Comparison of ENCODE assay signal across 1 cellular context in genomic region chr20:33673411-33674293, GRCh38.
A peak's percentile ranks its signal among the peaks of the same experiment; 100 is the strongest.
TF ChIP-seq lines count a peak whose summit lies in the region.

No MANE protein-coding gene starts in this region.

TF ChIP-seq in HEK293, 187 proteins besides CTCF, POLR2A, EP300 and RAD21 (continued from another document and continues in another):
- TF ChIP-seq PRDM4 (tag by site-specific recombination; IDR thresholded peaks at IDR 0.05) = peak; percentile 32; the same call in 1 of the 2 replicates
- TF ChIP-seq ZXDB (tag by site-specific recombination; IDR thresholded peaks at IDR 0.05) = 0 out of 2 replicates have a peak, but pooled peaks have one; percentile 8
- no peak for TF ChIP-seq ZNF433 (tag by site-specific recombination; IDR thresholded peaks at IDR 0.05; ENCODE audit: low read depth)
- TF ChIP-seq ZNF174 (tag by site-specific recombination; IDR thresholded peaks at IDR 0.05) = no peak
- no peak for TF ChIP-seq SP7 (tag by site-specific recombination; IDR thresholded peaks at IDR 0.05)
- no peak for TF ChIP-seq YY1 (tag by site-specific recombination; IDR thresholded peaks at IDR 0.05)
- no peak for TF ChIP-seq KLF17 (tag by site-specific recombination; IDR thresholded peaks at IDR 0.05)
- no peak for TF ChIP-seq ZNF114 (tag by site-specific recombination; IDR thresholded peaks at IDR 0.05)
- no peak for TF ChIP-seq ZNF48 (tag by site-specific recombination; IDR thresholded peaks at IDR 0.05)
- TF ChIP-seq GLIS2 (tag by site-specific recombination; IDR thresholded peaks at IDR 0.05) = peak; percentile 74
- no peak for TF ChIP-seq ZNF843 (tag by site-specific recombination; IDR thresholded peaks at IDR 0.05)
- TF ChIP-seq HOXC10 (CRISPR knock-in tag; IDR thresholded peaks at IDR 0.05) = no peak
- no peak for TF ChIP-seq SP3 (tag by site-specific recombination; IDR thresholded peaks at IDR 0.05)
- TF ChIP-seq ZIC2 (tag by site-specific recombination; IDR thresholded peaks at IDR 0.05) = peak; percentile 28
- TF ChIP-seq ZNF513 (tag by site-specific recombination; IDR thresholded peaks at IDR 0.05) = no peak
- 0 out of 2 replicates have a peak, but pooled peaks have one; percentile 15 for TF ChIP-seq ZBTB48 (tag by site-specific recombination; IDR thresholded peaks at IDR 0.05)
- TF ChIP-seq ZNF266 (tag by site-specific recombination; IDR thresholded peaks at IDR 0.05; ENCODE audit: low read depth) = no peak
- no peak for TF ChIP-seq KLF16 (tag by site-specific recombination; IDR thresholded peaks at IDR 0.05)
- TF ChIP-seq ZSCAN5A (tag by site-specific recombination; IDR thresholded peaks at IDR 0.05) = no peak
- TF ChIP-seq ZNF560 (tag by site-specific recombination; IDR thresholded peaks at IDR 0.05; ENCODE audit: borderline replicate concordance) = no peak
- no peak for TF ChIP-seq ZNF335 (tag by site-specific recombination; conservative IDR thresholded peaks at IDR 0.05)
- TF ChIP-seq ZNF184 (tag by site-specific recombination; IDR thresholded peaks at IDR 0.05) = no peak
- no peak for TF ChIP-seq ZNF776 (tag by site-specific recombination; IDR thresholded peaks at IDR 0.05; ENCODE audit: borderline replicate concordance)
- no peak for TF ChIP-seq ATF2 (tag by site-specific recombination; IDR thresholded peaks at IDR 0.05; ENCODE audit: low read depth)
- TF ChIP-seq AEBP2 (tag by site-specific recombination; IDR thresholded peaks at IDR 0.05; ENCODE audit: borderline replicate concordance) = no peak
- TF ChIP-seq ZNF76 (tag by site-specific recombination; IDR thresholded peaks at IDR 0.05; ENCODE audit: borderline replicate concordance, low read depth) = no peak
- peak; percentile 40; the same call in 1 of the 2 replicates for TF ChIP-seq ZBTB8A (tag by site-specific recombination; IDR thresholded peaks at IDR 0.05)
- no peak for TF ChIP-seq ZNF426 (tag by site-specific recombination; IDR thresholded peaks at IDR 0.05)
- 0 out of 2 replicates have a peak, but pooled peaks have one; percentile 44 for TF ChIP-seq BCL11B (tag by site-specific recombination; IDR thresholded peaks at IDR 0.05; ENCODE audit: low read depth)
- TF ChIP-seq ZBTB7A (tag by site-specific recombination; IDR thresholded peaks at IDR 0.05; ENCODE audit: low read depth) = peak; percentile 49; the same call in 1 of the 2 replicates
- TF ChIP-seq ZNF37A (tag by site-specific recombination; IDR thresholded peaks at IDR 0.05) = no peak
- TF ChIP-seq ZNF157 (tag by site-specific recombination; IDR thresholded peaks at IDR 0.05) = no peak
- no peak for TF ChIP-seq ZNF596 (tag by site-specific recombination; IDR thresholded peaks at IDR 0.05)
- no peak for TF ChIP-seq ZNF555 (tag by site-specific recombination; conservative IDR thresholded peaks at IDR 0.05)
- peak; percentile 23; the same call in 1 of the 2 replicates for TF ChIP-seq ZNF146 (tag by site-specific recombination; IDR thresholded peaks at IDR 0.05)
- no peak for TF ChIP-seq ZNF366 (tag by site-specific recombination; conservative IDR thresholded peaks at IDR 0.05)
- TF ChIP-seq PATZ1 (tag by site-specific recombination; IDR thresholded peaks at IDR 0.05) = no peak
- no peak for TF ChIP-seq ZNF311 (tag by site-specific recombination; IDR thresholded peaks at IDR 0.05; ENCODE audit: borderline replicate concordance)
- TF ChIP-seq ZNF510 (tag by site-specific recombination; IDR thresholded peaks at IDR 0.05; ENCODE audit: insufficient replicate concordance) = no peak
- no peak for TF ChIP-seq ZEB2 (tag by site-specific recombination; IDR thresholded peaks at IDR 0.05)
- peak; percentile 70 for TF ChIP-seq ZNF341 (tag by site-specific recombination; IDR thresholded peaks at IDR 0.05; ENCODE audit: low read depth)
- TF ChIP-seq OSR2 (tag by site-specific recombination; IDR thresholded peaks at IDR 0.05) = no peak
- TF ChIP-seq ELK4 (IDR thresholded peaks at IDR 0.05; ENCODE audit: borderline replicate concordance, low read depth, low read length) = no peak
- no peak for TF ChIP-seq ZNF549 (tag by site-specific recombination; IDR thresholded peaks at IDR 0.05)
- TF ChIP-seq ZFP3 (tag by site-specific recombination; IDR thresholded peaks at IDR 0.05; ENCODE audit: low read depth) = no peak
- TF ChIP-seq ZBTB26 (tag by site-specific recombination; optimal IDR thresholded peaks at IDR 0.05) = peak; percentile 60
- no peak for TF ChIP-seq ZFP37 (tag by site-specific recombination; IDR thresholded peaks at IDR 0.05)
- TF ChIP-seq ZNF214 (tag by site-specific recombination; IDR thresholded peaks at IDR 0.05; ENCODE audit: borderline replicate concordance) = no peak
- no peak for TF ChIP-seq ZNF423 (tag by site-specific recombination; IDR thresholded peaks at IDR 0.05)
- TF ChIP-seq SETDB1 (IDR thresholded peaks at IDR 0.05; ENCODE audit: insufficient read length, low read length) = no peak
- TF ChIP-seq ZNF350 (tag by site-specific recombination; IDR thresholded peaks at IDR 0.05) = no peak
- no peak for TF ChIP-seq ZNF677 (tag by site-specific recombination; IDR thresholded peaks at IDR 0.05)
- no peak for TF ChIP-seq YY2 (tag by site-specific recombination; IDR thresholded peaks at IDR 0.05)
